ENCODE assay signal across 20 cellular contexts in the genomic region with DNA sequence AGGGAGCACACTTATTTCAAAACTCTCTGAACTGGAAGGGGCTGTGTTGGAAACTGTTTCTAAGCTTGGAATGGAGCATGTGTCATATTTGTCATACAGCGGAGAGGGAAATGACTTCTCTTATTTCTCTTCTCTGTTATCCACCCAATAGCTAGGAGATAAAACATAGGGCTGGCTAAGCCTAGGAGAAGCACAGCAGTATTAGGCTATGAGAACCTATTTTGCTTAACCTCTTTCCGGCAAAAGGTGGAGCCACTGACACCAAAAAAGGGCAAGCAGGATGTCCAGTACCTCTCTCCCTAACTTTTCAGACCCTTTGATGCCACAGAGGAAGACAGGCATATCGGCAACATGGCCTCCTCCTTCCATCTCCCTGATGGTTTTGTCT.
DNase-seq lines count a peak whose midpoint lies in the region; ATAC-seq, FAIRE-seq and TF ChIP-seq lines count a peak whose summit lies in the region.
"Had no signal": no experiment of that assay in that cellular context is flagged by ENCODE, and none has a peak within 500 bp of the region (broad histone marks: within the 10 kb centered on the region; RNA-seq: fewer than 3 reads in every experiment).

No MANE protein-coding gene starts in this region.

- no CpG with 5 or more reads among the region's 3 CpGs for WGBS in IMR-90 (ENCODE audit: extremely low coverage in 2 of 2, insufficient read length in 1 of 2), 2 experiments
- 85% methylated on average over 3 of the region's 3 CpGs; no CpG with 5 or more reads in 1 of the 2 experiments for WGBS in H1 (ENCODE audit: extremely low coverage in 1 of 2, insufficient coverage in 1 of 2, insufficient read length in 1 of 2, insufficient replicate concordance in 2 of 2, low coverage in 1 of 2, low lambda C conversion rate in 2 of 2, missing lambda C conversion rate in 1 of 2), 2 experiments
- WGBS in small intestine, 3 donors: 85 to 96% (median 91%) methylated on average over 3 of the region's 3 CpGs

- no peak overlapping the region for H3K56ac ChIP-seq in IMR-90 (ENCODE audit: extremely low read depth, insufficient read depth, low read length)
- H3K56ac ChIP-seq in H1 (replicated peaks; ENCODE audit: insufficient read length, low read depth, low read length): no peak overlapping the region

- H4K91ac ChIP-seq in IMR-90 (ENCODE audit: insufficient read depth, low read depth, low read length) (peak overlapping the region; percentile 48; the same call in 1 of the 2 replicates), H1 (replicated peaks; ENCODE audit: insufficient read length, low read length) (no peak overlapping the region)

- H3K23ac ChIP-seq in IMR-90 (ENCODE audit: low read depth, low read length) (peak overlapping the region; percentile 70; the same call in 1 of the 2 replicates), H1 (ENCODE audit: insufficient read length) (no peak overlapping the region)

- H3K4me2 ChIP-seq in IMR-90 (ENCODE audit: low read depth, low read length): no peak overlapping the region
- H3K4me2 ChIP-seq in H1 (ENCODE audit: insufficient read depth in 1 of 2, low read depth in 2 of 2, low read length in 2 of 2): no peak overlapping the region

- no peaks in the 10 kb centered on the region for H4K20me1 ChIP-seq in IMR-90 (ENCODE audit: insufficient read depth, low read length)
- H4K20me1 ChIP-seq in H1 (replicated peaks in 1 of 2; ENCODE audit: control insufficient read depth in 1 of 2, insufficient read depth in 2 of 2, low read length in 2 of 2): no peaks in the 10 kb centered on the region

- H2BK15ac ChIP-seq in IMR-90 (ENCODE audit: low read depth, low read length) (0 out of 3 replicates have a peak overlapping the region, but pooled peaks have one; percentile 36), H1 (ENCODE audit: low read length) (no peak overlapping the region)

- in situ Hi-C loops in IMR-90 (cut with MboI; ENCODE audit: low sequenced_read_pairs): no loop called here

- H2BK5ac ChIP-seq in IMR-90 (ENCODE audit: low read depth, low read length, poor library complexity, severe bottlenecking) (no peak overlapping the region), H1 (ENCODE audit: low read depth, low read length) (no peak overlapping the region)

- FAIRE-seq in H1 (lab: Jason Lieb, UNC): no peak
- no peak for FAIRE-seq in small intestine (lab: Jason Lieb, UNC)
- FAIRE-seq: endothelial cell of umbilical vein, TTC549 had no signal

- intact Hi-C loops in IMR-90 (cut with micrococcal nuclease) (no loop called here), left lung (cut with DNase I) (no loop called here)

- DNase-seq in IMR-90 (no peak), H1 (ENCODE audit: low read depth in 1 of 2, low spot score in 2 of 2) (no peak), left lung (no peak), small intestine (no peak), NCI-H2227 (lab: John Stamatoyannopoulos, UW; ENCODE audit: unreplicated experiment) (no peak), SIG-M5 (lab: John Stamatoyannopoulos, UW) (no peak)
- DNase-seq: activated naive CD4-positive, alpha-beta T cell treated with anti-CD3 and anti-CD28 coated beads, Interleukin-2, amount 50 U/mL, for 16 hours; BE2C; central memory CD4-positive, alpha-beta T cell; DMS79 treated with DMSO at 0.1 percent for 48 hours; KBM-7; NCI-H187; NCI-H774; SHP77; stimulated activated CD4-positive, alpha-beta T cell treated with anti-CD3 and anti-CD28 coated beads, Interleukin-4, amount 100 ng/mL, for 4 hours had no signal

- no peaks in the 10 kb centered on the region; a peak in 1 of 4 replicates for H3K79me1 ChIP-seq in IMR-90 (ENCODE audit: low read depth in 1 of 2, low read length in 2 of 2)
- no peaks in the 10 kb centered on the region for H3K79me1 ChIP-seq in H1 (ENCODE audit: low read depth, low read length)

- H3K9ac ChIP-seq in IMR-90 (ENCODE audit: low read depth, low read length) (no peak overlapping the region), H1 (replicated peaks in 1 of 4; ENCODE audit: extremely low read depth in 1 of 4, low read depth in 3 of 4, low read length in 3 of 4) (no peak overlapping the region), stomach smooth muscle (ENCODE audit: low read length in 2 of 2) (peak overlapping the region; percentile 13 to 18)

- peak overlapping the region; percentile 76 for H3K14ac ChIP-seq in IMR-90 (replicated peaks; ENCODE audit: low read depth, low read length)
- H3K14ac ChIP-seq in H1 (ENCODE audit: insufficient read length): no peak overlapping the region

- no peak for TF ChIP-seq EP300 in H1 (IDR thresholded peaks at IDR 0.05; ENCODE audit: borderline replicate concordance in 1 of 2, low read depth in 2 of 2, low read length in 2 of 2)

- no peak for TF ChIP-seq RAD21 in IMR-90 (IDR thresholded peaks at IDR 0.05; ENCODE audit: low read length)
- peak; percentile 33 to 54 for TF ChIP-seq RAD21 in H1 (IDR thresholded peaks at IDR 0.05 in 1 of 2, conservative IDR thresholded peaks at IDR 0.05 in 1 of 2; ENCODE audit: low read depth in 2 of 2, low read length in 2 of 2)

- no peaks in the 10 kb centered on the region for H3K23me2 ChIP-seq in H1 (ENCODE audit: low read depth, low read length)

- peak overlapping the region; percentile 62; the same call in 1 of the 2 replicates for H3K4ac ChIP-seq in IMR-90 (ENCODE audit: low read depth, low read length)
- H3K4ac ChIP-seq in H1 (replicated peaks; ENCODE audit: insufficient read length, low read depth, low read length): no peak overlapping the region

- H2BK120ac ChIP-seq in IMR-90 (ENCODE audit: low read depth, low read length): peak overlapping the region; percentile 4; the same call in 1 of the 2 replicates
- no peak overlapping the region for H2BK120ac ChIP-seq in H1 (replicated peaks; ENCODE audit: low read depth, low read length)

- TF ChIP-seq CTCF in IMR-90 (conservative IDR thresholded peaks at IDR 0.05; ENCODE audit: low read depth, low read length): no peak
- TF ChIP-seq CTCF in H1 (IDR thresholded peaks at IDR 0.05; ENCODE audit: control extremely low read depth in 1 of 3, insufficient read depth in 1 of 3, low read depth in 1 of 3, low read length in 3 of 3): peak in 2 of 3 experiments; percentile 16 to 42; a peak in 2 of 4 replicates
- TF ChIP-seq CTCF in left lung (IDR thresholded peaks at IDR 0.05): no peak

- BruUV-seq in IMR-90 (replicated peaks; lab: Mats Ljungman, UMichigan): no TSS peak

- H3K18ac ChIP-seq in IMR-90 (ENCODE audit: low read depth, low read length) (peak overlapping the region; percentile 54; the same call in 1 of the 2 replicates), H1 (ENCODE audit: extremely low read depth, low read length) (no peak overlapping the region)

- H3K4me3 ChIP-seq in IMR-90 (ENCODE audit: insufficient read depth, low read depth, low read length): no peak overlapping the region
- no peak overlapping the region for H3K4me3 ChIP-seq in H1 (ENCODE audit: extremely low read depth in 1 of 4, insufficient read depth in 2 of 4, low read depth in 3 of 4, low read length in 4 of 4)
- H3K4me3 ChIP-seq in left lung: no peak overlapping the region
- no peak overlapping the region for H3K4me3 ChIP-seq in stomach smooth muscle (ENCODE audit: low read length in 2 of 2)
- H3K4me3 ChIP-seq in small intestine (ENCODE audit: low read depth in 1 of 2, low read length in 2 of 2): no peak overlapping the region

- peaks cover 12% of the 10 kb centered on the region for H3K4me1 ChIP-seq in IMR-90 (ENCODE audit: control insufficient read depth, insufficient read depth, low read length)
- peaks cover 2 to 10% (median 6%) of the 10 kb centered on the region in 4 experiments; a peak in 5 of 7 replicates for H3K4me1 ChIP-seq in H1 (replicated peaks in 1 of 4; ENCODE audit: control insufficient read depth in 3 of 4, insufficient read depth in 4 of 4, low read length in 3 of 4)
- H3K4me1 ChIP-seq in left lung: peaks cover 5 to 18% of the 10 kb centered on the region in 2 donors
- H3K4me1 ChIP-seq in stomach smooth muscle (ENCODE audit: control insufficient read depth, insufficient read depth, low read length): peaks cover 38% of the 10 kb centered on the region
- H3K4me1 ChIP-seq in small intestine (ENCODE audit: control insufficient read depth in 2 of 2, insufficient read depth in 1 of 2, low read depth in 1 of 2, low read length in 1 of 2): peaks cover 0 to 4% of the 10 kb centered on the region in 2 donors
- H3K4me1 ChIP-seq: BE2C had no signal

- no peak overlapping the region for H3K27ac ChIP-seq in IMR-90 (ENCODE audit: insufficient read depth, low read length)
- H3K27ac ChIP-seq in H1 (ENCODE audit: low read depth, low read length): no peak overlapping the region
- H3K27ac ChIP-seq in left lung: no peak overlapping the region
- H3K27ac ChIP-seq in stomach smooth muscle (ENCODE audit: low read length): peak overlapping the region; percentile 69
- peak overlapping the region in 1 of 2 donors; percentile 1 for H3K27ac ChIP-seq in small intestine (ENCODE audit: low read depth in 1 of 2, low read length in 1 of 2)

- H3K27me3 ChIP-seq in IMR-90 (ENCODE audit: control insufficient read depth, insufficient read depth, low read length) (no peaks in the 10 kb centered on the region), H1 (replicated peaks in 1 of 4; ENCODE audit: control insufficient read depth in 3 of 4, extremely low read depth in 1 of 4, insufficient read depth in 3 of 4, low read length in 3 of 4) (no peaks in the 10 kb centered on the region; a peak in 1 of 7 replicates), left lung (no peaks in the 10 kb centered on the region), stomach smooth muscle (ENCODE audit: control insufficient read depth in 1 of 2, insufficient read depth in 2 of 2, low read length in 2 of 2) (no peaks in the 10 kb centered on the region), small intestine (ENCODE audit: control insufficient read depth in 2 of 2, insufficient read depth in 2 of 2, low read length in 2 of 2) (no peaks in the 10 kb centered on the region)
- H3K27me3 ChIP-seq: BE2C had no signal

- no peak for ATAC-seq in IMR-90 (ENCODE audit: low read depth)
- ATAC-seq in left lung: peak; percentile 18
- ATAC-seq in HG03439 (IDR thresholded peaks at IDR 0.05; ENCODE audit: unreplicated experiment): no peak
- ATAC-seq: stimulated activated memory B cell treated with anti-CD40 and anti-IgM and Interleukin-4, amounts not matched to agents 10 μg/mL and 1 μg/mL and 100 μg/mL, for 72 hours had no signal

- dilution Hi-C loops in IMR-90 (cut with HindIII; ENCODE audit: low sequenced_read_pairs, unreplicated experiment): no loop called here

- TF ChIP-seq POLR2A in IMR-90 (IDR thresholded peaks at IDR 0.05; ENCODE audit: low read depth, low read length) (no peak), H1 (IDR thresholded peaks at IDR 0.05; ENCODE audit: control extremely low read depth in 1 of 2, low read depth in 2 of 2, low read length in 2 of 2) (no peak)

- H3K9me3 ChIP-seq in IMR-90 (ENCODE audit: control insufficient read depth, insufficient read depth, low read length): no peaks in the 10 kb centered on the region
- no peaks in the 10 kb centered on the region for H3K9me3 ChIP-seq in H1 (ENCODE audit: insufficient read depth in 2 of 2, low read depth in 1 of 2, low read length in 1 of 2)
- no peaks in the 10 kb centered on the region for H3K9me3 ChIP-seq in left lung
- H3K9me3 ChIP-seq in stomach smooth muscle (ENCODE audit: control insufficient read depth in 2 of 2, low read length in 2 of 2): no peaks in the 10 kb centered on the region
- no peaks in the 10 kb centered on the region for H3K9me3 ChIP-seq in small intestine (ENCODE audit: control insufficient read depth, low read depth)
- H3K9me3 ChIP-seq: BE2C had no signal

- H4K8ac ChIP-seq in IMR-90 (ENCODE audit: low read depth in 2 of 2, low read length in 2 of 2) (peak overlapping the region; percentile 15; a peak in 2 of 4 replicates), H1 (ENCODE audit: extremely low read depth, insufficient read depth, low read length) (no peak overlapping the region)

- H4K5ac ChIP-seq in IMR-90 (ENCODE audit: low read depth, low read length) (peak overlapping the region; percentile 53; the same call in 1 of the 2 replicates), H1 (ENCODE audit: insufficient read length, low read depth, low read length) (no peak overlapping the region)

- no peak overlapping the region for H2AK9ac ChIP-seq in IMR-90 (replicated peaks; ENCODE audit: low read depth, low read length, poor library complexity)

- no peaks in the 10 kb centered on the region for H3K9me1 ChIP-seq in IMR-90 (ENCODE audit: insufficient read depth, low read length)

- H2BK20ac ChIP-seq in IMR-90 (ENCODE audit: low read depth, low read length) (peak overlapping the region; percentile 76), H1 (ENCODE audit: low read length) (no peak overlapping the region)

- no peaks in the 10 kb centered on the region for H3K79me2 ChIP-seq in H1 (ENCODE audit: control insufficient read depth in 1 of 2, insufficient read depth in 2 of 2, low read length in 2 of 2)

- CTCF ChIA-PET in IMR-90 (lab: Yijun Ruan, JAX): no interaction called here
- CTCF ChIA-PET in H1 (lab: Charles Lee; ENCODE audit: partially characterized antibody): interaction anchor here (0.6 to 2.3 kb wide), 5 partner anchors 11 to 276 kb away, joined by 3 to 14 read pairs (median 5); no protein-coding TSS in a partner anchor

- H2BK12ac ChIP-seq in H1 (ENCODE audit: low read depth, low read length): no peak overlapping the region

- H3K36me3 ChIP-seq in IMR-90 (ENCODE audit: control insufficient read depth, insufficient read depth, low read length): no peaks in the 10 kb centered on the region
- no peaks in the 10 kb centered on the region for H3K36me3 ChIP-seq in H1 (ENCODE audit: control insufficient read depth in 2 of 4, insufficient read depth in 4 of 4, low read length in 3 of 4)
- no peaks in the 10 kb centered on the region for H3K36me3 ChIP-seq in left lung
- no peaks in the 10 kb centered on the region for H3K36me3 ChIP-seq in stomach smooth muscle (ENCODE audit: control insufficient read depth in 2 of 2, insufficient read depth in 2 of 2, low read length in 2 of 2)
- no peaks in the 10 kb centered on the region for H3K36me3 ChIP-seq in small intestine (ENCODE audit: control insufficient read depth in 2 of 2, insufficient read depth in 2 of 2, low read length in 2 of 2)
- H3K36me3 ChIP-seq: BE2C had no signal

- H2AFZ ChIP-seq in IMR-90 (replicated peaks; ENCODE audit: low read length, poor library complexity): no peak overlapping the region
- H2AFZ ChIP-seq in H1 (ENCODE audit: low read length): no peak overlapping the region

- POLR2A ChIA-PET in IMR-90 (lab: Charles Lee; ENCODE audit: unreplicated experiment): no interaction called here
- POLR2A ChIA-PET in H1 (lab: Charles Lee; ENCODE audit: partially characterized antibody): no interaction called here

- H2AK5ac ChIP-seq in IMR-90 (ENCODE audit: low read depth, low read length) (peak overlapping the region; percentile 46; the same call in 1 of the 2 replicates), H1 (ENCODE audit: low read depth, low read length) (no peak overlapping the region)

Comparison
In these comparisons a context has a peak if more than half of its experiments do, and no peak if none do; other contexts are left out.
1. H3K9ac ChIP-seq: peak in stomach smooth muscle (2 of 2); none in IMR-90 (single experiment) and H1 (0 of 4).
2. CTCF ChIP-seq: peak in H1 (2 of 3); none in IMR-90 (single experiment) and left lung (0 of 2).